Comparison of ENCODE assay signal across 7 cellular contexts in genomic region chr1:148048423-148049112, GRCh38.
A peak's percentile ranks its signal among the peaks of the same experiment; 100 is the strongest.
DNase-seq lines count a peak whose midpoint lies in the region; ATAC-seq and TF ChIP-seq lines count a peak whose summit lies in the region.
"Not testable (repeated sequence)": the region's sequence is repeated elsewhere in the genome, so short reads cannot be mapped to it uniquely, and the experiment has no call there.

No MANE protein-coding gene starts in this region.

- not testable (repeated sequence) for H3K9me3 ChIP-seq in effector memory CD4-positive, alpha-beta T cell (ENCODE audit: control insufficient read depth, low read length); right cardiac atrium (ENCODE audit: control insufficient read depth, low read length)

- not testable (repeated sequence) for H3K27me3 Mint-ChIP-seq in HFFc6 (ENCODE audit: insufficient read depth); activated naive CD8-positive, alpha-beta T cell treated with anti-CD3 and anti-CD28 coated beads for 36 hours
- H3K27me3 Mint-ChIP-seq in activated CD4-positive, alpha-beta T cell treated with anti-CD3 and anti-CD28 coated beads, Interleukin-2, amount 10 ng/mL, durations not matched to agents 7 days and 5 days = peaks cover 12% of the 10 kb centered on the region
- peaks cover 4 to 11% (median 5%) of the 10 kb centered on the region in 3 donors for H3K27me3 Mint-ChIP-seq in naive B cell

- intact Hi-C loops in right cardiac atrium (cut with DNase I) = not testable (repeated sequence)

- not testable (repeated sequence) for TF ChIP-seq CTCF in HFFc6 (IDR thresholded peaks at IDR 0.05)

- 19% methylated on average over 41 of the region's 51 CpGs for WGBS in right cardiac atrium

- POLR2A ChIA-PET in activated CD4-positive, alpha-beta T cell treated with anti-CD3 and anti-CD28 coated beads, Interleukin-2, amount 10 ng/mL, durations not matched to agents 7 days and 5 days (lab: Charles Lee) = not testable (repeated sequence)

- H3K4me1 ChIP-seq in effector memory CD4-positive, alpha-beta T cell (ENCODE audit: control insufficient read depth, insufficient read depth, low read length, poor library complexity, severe bottlenecking); right cardiac atrium (ENCODE audit: control insufficient read depth, insufficient read depth, low read length): not testable (repeated sequence)

- ATAC-seq in right cardiac atrium = peak in 1 of 2 donors; percentile 36
- not testable (repeated sequence) for ATAC-seq in naive B cell (ENCODE audit: low read depth in 2 of 2)

- H3K4me1 Mint-ChIP-seq in HFFc6 (ENCODE audit: low read depth); activated CD4-positive, alpha-beta T cell treated with anti-CD3 and anti-CD28 coated beads, Interleukin-2, amount 10 ng/mL, durations not matched to agents 7 days and 5 days; activated naive CD8-positive, alpha-beta T cell treated with anti-CD3 and anti-CD28 coated beads for 36 hours; naive B cell: not testable (repeated sequence)

- peak overlapping the region; percentile 17 for H3K4me3 ChIP-seq in effector memory CD4-positive, alpha-beta T cell (ENCODE audit: insufficient read depth, low read depth, low read length, poor library complexity, severe bottlenecking)
- H3K4me3 ChIP-seq in right cardiac atrium (ENCODE audit: low read length) = peak overlapping the region; percentile 40

- not testable (repeated sequence) for H3K27ac Mint-ChIP-seq in HFFc6; activated CD4-positive, alpha-beta T cell treated with anti-CD3 and anti-CD28 coated beads, Interleukin-2, amount 10 ng/mL, durations not matched to agents 7 days and 5 days; naive B cell
- peak overlapping the region; percentile 75 for H3K27ac Mint-ChIP-seq in activated naive CD8-positive, alpha-beta T cell treated with anti-CD3 and anti-CD28 coated beads for 36 hours

- not testable (repeated sequence) for H3K27me3 ChIP-seq in effector memory CD4-positive, alpha-beta T cell (replicated peaks; ENCODE audit: control insufficient read depth, insufficient read depth, low read length, poor library complexity, severe bottlenecking); right cardiac atrium (ENCODE audit: control insufficient read depth, insufficient read depth)

- H3K4me3 Mint-ChIP-seq in HFFc6 (peak overlapping the region; percentile 74), naive B cell (peak overlapping the region; percentile 45 to 88 (median 75))
- H3K4me3 Mint-ChIP-seq in activated CD4-positive, alpha-beta T cell treated with anti-CD3 and anti-CD28 coated beads, Interleukin-2, amount 10 ng/mL, durations not matched to agents 7 days and 5 days = peak overlapping the region; percentile 64
- H3K4me3 Mint-ChIP-seq in activated naive CD8-positive, alpha-beta T cell treated with anti-CD3 and anti-CD28 coated beads for 36 hours = peak overlapping the region; percentile 83

- not testable (repeated sequence) for H3K27ac ChIP-seq in effector memory CD4-positive, alpha-beta T cell (ENCODE audit: insufficient read depth, low read length, poor library complexity, severe bottlenecking); right cardiac atrium (ENCODE audit: low read length)

- not testable (repeated sequence) for H3K36me3 ChIP-seq in effector memory CD4-positive, alpha-beta T cell (ENCODE audit: control insufficient read depth, insufficient read depth, low read length)

- DNase-seq in HFFc6 (peak; percentile 28), right cardiac atrium (peak; percentile 13 to 44 (median 37))
- DNase-seq in activated CD4-positive, alpha-beta T cell treated with anti-CD3 and anti-CD28 coated beads, Interleukin-2, amount 10 ng/mL, durations not matched to agents 7 days and 5 days; activated naive CD8-positive, alpha-beta T cell treated with anti-CD3 and anti-CD28 coated beads for 36 hours; effector memory CD4-positive, alpha-beta T cell; naive B cell: not testable (repeated sequence)
- DNase-seq in stimulated activated CD4-positive, alpha-beta T cell treated with anti-CD3 and anti-CD28 coated beads, Interleukin-12 subunit alpha, Interleukin-12 subunit beta, amount 100 ng/mL, for 4 hours = peak; percentile 18

- not testable (repeated sequence) for H3K9me3 Mint-ChIP-seq in HFFc6; activated CD4-positive, alpha-beta T cell treated with anti-CD3 and anti-CD28 coated beads, Interleukin-2, amount 10 ng/mL, durations not matched to agents 7 days and 5 days; activated naive CD8-positive, alpha-beta T cell treated with anti-CD3 and anti-CD28 coated beads for 36 hours; naive B cell

- CTCF ChIA-PET in activated CD4-positive, alpha-beta T cell treated with anti-CD3 and anti-CD28 coated beads, Interleukin-2, amount 10 ng/mL, durations not matched to agents 7 days and 5 days (lab: Charles Lee) = not testable (repeated sequence)

- not testable (repeated sequence) for H3K36me3 Mint-ChIP-seq in HFFc6 (ENCODE audit: low read depth); activated CD4-positive, alpha-beta T cell treated with anti-CD3 and anti-CD28 coated beads, Interleukin-2, amount 10 ng/mL, durations not matched to agents 7 days and 5 days (ENCODE audit: low read depth); activated naive CD8-positive, alpha-beta T cell treated with anti-CD3 and anti-CD28 coated beads for 36 hours; naive B cell
